In the genomic region with DNA sequence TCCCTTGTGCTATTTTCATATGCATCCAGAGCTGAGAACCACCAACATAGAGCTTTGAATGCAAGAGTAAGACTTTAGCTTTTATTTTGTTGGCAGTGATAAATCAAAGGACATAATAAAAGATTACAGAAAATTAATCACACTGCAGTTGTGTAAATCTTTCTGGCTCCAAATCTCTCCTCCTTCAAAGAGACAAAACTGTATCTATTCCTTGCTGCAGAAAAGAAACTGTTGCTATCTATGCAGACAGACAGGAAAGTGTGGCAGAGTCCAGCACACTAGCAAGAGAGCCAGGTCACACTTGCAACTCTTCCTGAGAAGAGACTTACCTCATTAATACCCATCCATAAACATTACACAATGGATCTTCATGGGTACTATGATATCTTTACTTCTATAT, we compare ENCODE assay signal across 20 cellular contexts.
"Had no signal": no experiment of that assay in that cellular context is flagged by ENCODE, and none has a peak within 500 bp of the region (broad histone marks: within the 10 kb centered on the region; RNA-seq: fewer than 3 reads in every experiment).

No MANE protein-coding gene starts in this region.

- H3K4me3 ChIP-seq: mucosa of descending colon, neural progenitor cell, prostate gland, right atrium auricular region, tibial nerve, uterus had no signal

- H3K36me3 ChIP-seq: neural progenitor cell, prostate gland, right atrium auricular region, tibial nerve, uterus had no signal

- H3K9me3 Mint-ChIP-seq: immature natural killer cell; memory B cell; naive B cell; T-helper 2 cell treated with Interferon-gamma antibody and Interleukin-4, amounts not matched to agents 5 μg/mL and 100 μg/mL, for 36 hours had no signal

- H3K4me1 Mint-ChIP-seq: activated CD4-positive, alpha-beta T cell treated with anti-CD3 and anti-CD28 coated beads for 36 hours; immature natural killer cell had no signal

- H3K27ac Mint-ChIP-seq: activated CD4-positive, alpha-beta T cell treated with anti-CD3 and anti-CD28 coated beads for 36 hours; activated naive CD8-positive, alpha-beta T cell; immature natural killer cell; memory B cell; neural progenitor cell; T-helper 2 cell treated with Interferon-gamma antibody and Interleukin-4, amounts not matched to agents 5 μg/mL and 100 μg/mL, for 36 hours had no signal

- H2AFZ ChIP-seq: neural progenitor cell had no signal

- H3K27me3 ChIP-seq: neural progenitor cell, right atrium auricular region, tibial nerve, uterus had no signal

- H3K4me3 Mint-ChIP-seq: activated CD4-positive, alpha-beta T cell treated with anti-CD3 and anti-CD28 coated beads for 36 hours; activated naive CD8-positive, alpha-beta T cell; immature natural killer cell; memory B cell; neural progenitor cell; T-helper 2 cell treated with Interferon-gamma antibody and Interleukin-4, amounts not matched to agents 5 μg/mL and 100 μg/mL, for 36 hours; WTC11 had no signal

- DNase-seq: activated CD4-positive, alpha-beta T cell treated with anti-CD3 and anti-CD28 coated beads for 36 hours; activated CD4-positive, alpha-beta T cell treated with anti-CD3 and anti-CD28 coated beads, Interleukin-2, amount 50 U/mL, for 48 hours; activated T-cell treated with anti-CD3 and anti-CD28 coated beads for 4 hours; head of caudate nucleus; immature natural killer cell; left ventricle myocardium superior; mucosa of descending colon; naive B cell; stimulated activated CD4-positive, alpha-beta T cell treated with anti-CD3 and anti-CD28 coated beads, Interleukin-2, amount 100 ng/mL, for 24 hours; stimulated activated naive CD8-positive, alpha-beta T cell treated with anti-CD3 and anti-CD28 coated beads, Interleukin-15, Interleukin-2, amounts not matched to agents 100 U/mL and 50 U/mL, for 24 hours; substantia nigra; uterus had no signal

- H3K27me3 Mint-ChIP-seq: activated CD4-positive, alpha-beta T cell treated with anti-CD3 and anti-CD28 coated beads for 36 hours; activated naive CD8-positive, alpha-beta T cell; memory B cell; naive B cell had no signal

- H3K27ac ChIP-seq: neural progenitor cell, prostate gland, right atrium auricular region, tibial nerve, uterus had no signal

- H3K9me3 ChIP-seq: mucosa of descending colon, prostate gland, right atrium auricular region, tibial nerve, uterus had no signal
